ENCODE assay signal across 7 cellular contexts in genomic region chr17:44198721-44199552, GRCh38. TPM values are rescaled to one million over a fixed set of nuclear protein-coding genes. Genes with fewer than 3 reads are reported as not detected.
A peak's percentile ranks its signal among the peaks of the same experiment; 100 is the strongest.
DNase-seq lines count a peak whose midpoint lies in the region; ATAC-seq and TF ChIP-seq lines count a peak whose summit lies in the region.

No MANE protein-coding gene starts in this region.

- peak; percentile 36 for DNase-seq in NCI-H2171 (lab: John Stamatoyannopoulos, UW)
- peak; percentile 53 to 57 for DNase-seq in activated CD4-positive, alpha-beta T cell treated with anti-CD3 and anti-CD28 coated beads, Interleukin-2, amount 50 U/mL, for 48 hours
- peak; percentile 50 for DNase-seq in effector CD8-positive, alpha-beta T cell (lab: John Stamatoyannopoulos, UW)
- peak; percentile 66 to 76 for DNase-seq in lung microvascular endothelial cell (ENCODE audit: low read depth in 2 of 2)
- peak; percentile 66 for DNase-seq in stimulated activated naive CD8-positive, alpha-beta T cell treated with anti-CD3 and anti-CD28 coated beads, Interleukin-15, Interleukin-2, amounts not matched to agents 100 U/mL and 50 U/mL, for 24 hours

- ATAC-seq in GM18505 (IDR thresholded peaks at IDR 0.05; ENCODE audit: unreplicated experiment) (peak; percentile 20), HG02571 (IDR thresholded peaks at IDR 0.05; ENCODE audit: unreplicated experiment) (peak; percentile 9)
- peak; percentile 11 for ATAC-seq in stimulated activated naive CD8-positive, alpha-beta T cell treated with anti-CD3 and anti-CD28 coated beads, Interleukin-15, Interleukin-2, amounts not matched to agents 100 U/mL and 50 U/mL, for 24 hours

- peak; percentile 55 for TF ChIP-seq POLR2A in GM18505 (IDR thresholded peaks at IDR 0.05; ENCODE audit: borderline replicate concordance, extremely low read depth, insufficient read depth, insufficient read length)

RNA-seq across cellular contexts. Expression of gene ATXN7L3, which starts 0.7 kb away (rescaled TPM):
- total RNA-seq in lung microvascular endothelial cell, result 26.8 and 41.7 TPM in 2 replicates

RNA-seq across cellular contexts. Expression of gene TMUB2, which starts 12.2 kb away (rescaled TPM):
- total RNA-seq in lung microvascular endothelial cell, result 23.5 and 39.9 TPM in 2 replicates

RNA-seq across cellular contexts. Expression of gene UBTF, which starts 20.5 kb away (rescaled TPM):
- total RNA-seq in lung microvascular endothelial cell, result 28.3 and 40.5 TPM in 2 replicates

RNA-seq across cellular contexts. Expression of gene ASB16, which starts 28.4 kb away (rescaled TPM):
- total RNA-seq in lung microvascular endothelial cell, result not detected in 2 replicates

RNA-seq across cellular contexts. Expression of gene HROB, which starts 57.2 kb away (rescaled TPM):
- 0.99 and 1.5 TPM in 2 replicates for total RNA-seq in lung microvascular endothelial cell

Comparison
In these comparisons a context has a peak if more than half of its experiments do, and no peak if none do; other contexts are left out.
1. Peak in every context shown above with its lines: DNase-seq and ATAC-seq.